8 cellular contexts compared by ENCODE assay signal in genomic region chr12:131860472-131861260, GRCh38. TPM values are rescaled to one million over a fixed set of nuclear protein-coding genes. Genes with fewer than 3 reads are reported as not detected.
DNase-seq lines count a peak whose midpoint lies in the region; ATAC-seq, FAIRE-seq and TF ChIP-seq lines count a peak whose summit lies in the region.

No MANE protein-coding gene starts in this region.

- H3K9me3 ChIP-seq in vagina: no peaks in the 10 kb centered on the region

- H3K4me1 ChIP-seq in vagina: peaks cover 31% of the 10 kb centered on the region

- no peak for TF ChIP-seq CTCF in bronchial epithelial cell (IDR thresholded peaks at IDR 0.05; ENCODE audit: insufficient read depth, low read length, severe bottlenecking)
- no peak for TF ChIP-seq CTCF in vagina (IDR thresholded peaks at IDR 0.05)

- intact Hi-C loops in vagina (cut with DNase I): no loop called here

- peak overlapping the region; percentile 57 for H3K27ac ChIP-seq in vagina

- ATAC-seq in GM18867 (IDR thresholded peaks at IDR 0.05; ENCODE audit: unreplicated experiment) (no peak), HG03108 (IDR thresholded peaks at IDR 0.05; ENCODE audit: unreplicated experiment) (no peak)

- no peak for FAIRE-seq in bronchial epithelial cell (lab: Jason Lieb, UNC)

- peak; percentile 62 for DNase-seq in NCI-H2029 (lab: John Stamatoyannopoulos, UW)
- DNase-seq in NCI-H2029 treated with DMSO at 0.1 percent for 48 hours (lab: John Stamatoyannopoulos, UW): no peak
- DNase-seq in NCI-H345 treated with DMSO at 0.1 percent for 48 hours (lab: John Stamatoyannopoulos, UW; ENCODE audit: unreplicated experiment): peak; percentile 55
- DNase-seq in bronchial epithelial cell (ENCODE audit: low read depth): peak; percentile 64
- DNase-seq in left kidney (ENCODE audit: low read depth, low spot score): peak; percentile 85
- no peak for DNase-seq in vagina (ENCODE audit: extremely low spot score in 2 of 2)

- no peak for TF ChIP-seq POLR2A in vagina (IDR thresholded peaks at IDR 0.05)

- H3K36me3 ChIP-seq in bronchial epithelial cell (ENCODE audit: control insufficient read depth, insufficient read depth, low read length) (no peaks in the 10 kb centered on the region), vagina (no peaks in the 10 kb centered on the region)

- H3K4me3 ChIP-seq in bronchial epithelial cell (ENCODE audit: low read depth, low read length) (peak overlapping the region; percentile 3), vagina (peak overlapping the region in 1 of 2 donors; percentile 26)

- peaks cover 2% of the 10 kb centered on the region for H3K27me3 ChIP-seq in bronchial epithelial cell (ENCODE audit: control insufficient read depth, insufficient read depth, low read length)
- no peaks in the 10 kb centered on the region for H3K27me3 ChIP-seq in vagina

RNA-seq across cellular contexts. Expression of gene MMP17, which starts 32.5 kb away (rescaled TPM):
- total RNA-seq in bronchial epithelial cell (4.1 and 4.5 TPM in 2 replicates), vagina (5.2 TPM)

RNA-seq across cellular contexts. Expression of gene ULK1, which starts 33.8 kb away (rescaled TPM):
- total RNA-seq in bronchial epithelial cell (3.2 and 11.3 TPM in 2 replicates), vagina (33.1 TPM)

Comparison
In these comparisons a context has a peak if more than half of its experiments do, and no peak if none do; other contexts are left out.
1. DNase-seq: peak in NCI-H2029 (single experiment), NCI-H345 treated with DMSO at 0.1 percent for 48 hours (single experiment), bronchial epithelial cell (single experiment) and left kidney (single experiment); none in NCI-H2029 treated with DMSO at 0.1 percent for 48 hours (single experiment) and vagina (0 of 2).